In genomic region chr4:182835006-182835740, GRCh38 we compare ENCODE assay signal across 28 cellular contexts.
DNase-seq lines count a peak whose midpoint lies in the region; TF ChIP-seq lines count a peak whose summit lies in the region.
"Had no signal": no experiment of that assay in that cellular context is flagged by ENCODE, and none has a peak within 500 bp of the region (broad histone marks: within the 10 kb centered on the region; RNA-seq: fewer than 3 reads in every experiment).

No MANE protein-coding gene starts in this region.

- peaks cover 33% of the 10 kb centered on the region for H3K27me3 Mint-ChIP-seq in type B pancreatic cell

- H3K4me2 ChIP-seq in smooth muscle cell, result no peak overlapping the region
- H3K4me2 ChIP-seq: BLaER1 had no signal

- no peaks in the 10 kb centered on the region for H4K20me1 ChIP-seq in smooth muscle cell (ENCODE audit: low read depth)
- H4K20me1 ChIP-seq: BLaER1 had no signal

- H3K36me3 Mint-ChIP-seq in type B pancreatic cell, result no peaks in the 10 kb centered on the region
- H3K36me3 Mint-ChIP-seq: activated CD8-positive, alpha-beta memory T cell treated with anti-CD3 and anti-CD28 coated beads, Interleukin-2, amount 10 ng/mL, durations not matched to agents 7 days and 5 days had no signal

- 79% methylated on average over 26 of the region's 26 CpGs for WGBS in smooth muscle cell (ENCODE audit: low lambda C conversion rate)

- no peak overlapping the region for H3K4me3 Mint-ChIP-seq in type B pancreatic cell
- H3K4me3 Mint-ChIP-seq: activated CD8-positive, alpha-beta memory T cell treated with anti-CD3 and anti-CD28 coated beads, Interleukin-2, amount 10 ng/mL, durations not matched to agents 7 days and 5 days; activated naive CD4-positive, alpha-beta T cell treated with anti-CD3 and anti-CD28 coated beads for 36 hours; nephron; stimulated activated naive CD8-positive, alpha-beta T cell treated with anti-CD3 and anti-CD28 coated beads, Interleukin-15, amount 100 ng/mL, for 72 hours had no signal

- peak; percentile 45; the same call in 1 of the 2 replicates for TF ChIP-seq CTCF in WERI-Rb-1 (IDR thresholded peaks at IDR 0.05; ENCODE audit: low read depth, low read length)
- peak; percentile 44 for TF ChIP-seq CTCF in type B pancreatic cell (conservative IDR thresholded peaks at IDR 0.05)
- TF ChIP-seq CTCF in smooth muscle cell (IDR thresholded peaks at IDR 0.05; ENCODE audit: borderline replicate concordance, insufficient read depth, poor library complexity, severe bottlenecking), result no peak

- no peaks in the 10 kb centered on the region for H3K9me3 Mint-ChIP-seq in type B pancreatic cell
- H3K9me3 Mint-ChIP-seq: activated naive CD4-positive, alpha-beta T cell treated with anti-CD3 and anti-CD28 coated beads for 36 hours had no signal

- no peaks in the 10 kb centered on the region for H3K79me2 ChIP-seq in smooth muscle cell (ENCODE audit: low read depth)

- no peak overlapping the region for H2AFZ ChIP-seq in smooth muscle cell (ENCODE audit: low read depth)

- H3K36me3 ChIP-seq in WERI-Rb-1, result no peaks in the 10 kb centered on the region
- H3K36me3 ChIP-seq in smooth muscle cell (ENCODE audit: low read depth), result no peaks in the 10 kb centered on the region
- H3K36me3 ChIP-seq: adrenal gland, BLaER1, gastrocnemius medialis, lower lobe of right lung, pancreas, spleen, vagina had no signal

- H3K27ac Mint-ChIP-seq in type B pancreatic cell, result no peak overlapping the region
- H3K27ac Mint-ChIP-seq: activated CD8-positive, alpha-beta memory T cell treated with anti-CD3 and anti-CD28 coated beads, Interleukin-2, amount 10 ng/mL, durations not matched to agents 7 days and 5 days; activated naive CD4-positive, alpha-beta T cell treated with anti-CD3 and anti-CD28 coated beads for 36 hours; nephron; stimulated activated naive CD8-positive, alpha-beta T cell treated with anti-CD3 and anti-CD28 coated beads, Interleukin-15, amount 100 ng/mL, for 72 hours had no signal

- H3K9me3 ChIP-seq in WERI-Rb-1 (ENCODE audit: severe bottlenecking), result peaks cover 5% of the 10 kb centered on the region
- H3K9me3 ChIP-seq in smooth muscle cell (replicated peaks; ENCODE audit: low read depth), result no peaks in the 10 kb centered on the region
- H3K9me3 ChIP-seq: adrenal gland, BLaER1, gastrocnemius medialis, lower lobe of right lung, pancreas, vagina had no signal

- H3K4me1 Mint-ChIP-seq in type B pancreatic cell (ENCODE audit: unreplicated experiment), result no peaks in the 10 kb centered on the region
- H3K4me1 Mint-ChIP-seq: activated CD8-positive, alpha-beta memory T cell treated with anti-CD3 and anti-CD28 coated beads, Interleukin-2, amount 10 ng/mL, durations not matched to agents 7 days and 5 days; nephron; stimulated activated naive CD8-positive, alpha-beta T cell treated with anti-CD3 and anti-CD28 coated beads, Interleukin-15, amount 100 ng/mL, for 72 hours had no signal

- no peak overlapping the region for H3K27ac ChIP-seq in WERI-Rb-1
- no peak overlapping the region for H3K27ac ChIP-seq in smooth muscle cell (ENCODE audit: low read depth)
- H3K27ac ChIP-seq: adrenal gland, BLaER1, body of pancreas, dorsolateral prefrontal cortex, gastrocnemius medialis, lower lobe of right lung, pancreas, RWPE1, spleen, vagina had no signal

- no peaks in the 10 kb centered on the region for H3F3A ChIP-seq in smooth muscle cell (ENCODE audit: low read depth)

- no peaks in the 10 kb centered on the region for H3K4me1 ChIP-seq in smooth muscle cell (ENCODE audit: low read depth)
- H3K4me1 ChIP-seq: adrenal gland, body of pancreas, gastrocnemius medialis, lower lobe of right lung, pancreas, spleen, vagina had no signal

- no peak overlapping the region for H3K9ac ChIP-seq in smooth muscle cell (ENCODE audit: low read depth)
- H3K9ac ChIP-seq: BLaER1 had no signal

- DNase-seq in activated effector memory CD4-positive, alpha-beta T cell treated with anti-CD3 and anti-CD28 coated beads, Interleukin-2, amount 50 U/mL, for 16 hours, result peak; percentile 39
- no peak for DNase-seq in activated effector memory CD4-positive, alpha-beta T cell treated with Interleukin-2 at 50 U/mL for 16 hours
- DNase-seq in WERI-Rb-1 (peak; percentile 56), iPS-NIHi7 (ENCODE audit: extremely low spot score) (peak; percentile 40), type B pancreatic cell (ENCODE audit: extremely low spot score, unreplicated experiment) (no peak), smooth muscle cell (lab: John Stamatoyannopoulos, UW; ENCODE audit: unreplicated experiment) (no peak), NCI-H1092 (lab: John Stamatoyannopoulos, UW) (no peak), ecto neural progenitor cell (ENCODE audit: low spot score) (no peak)
- DNase-seq: activated CD8-positive, alpha-beta memory T cell treated with anti-CD3 and anti-CD28 coated beads, Interleukin-2, amount 10 ng/mL, durations not matched to agents 7 days and 5 days; activated naive CD4-positive, alpha-beta T cell treated with anti-CD3 and anti-CD28 coated beads for 36 hours; adrenal gland; body of pancreas; cerebellar nuclear complex; dorsolateral prefrontal cortex; gastrocnemius medialis; Karpas-422; lower lobe of right lung; NCI-H1436; pancreas; retina; spleen; stimulated activated CD4-positive, alpha-beta T cell treated with anti-CD3 and anti-CD28 coated beads, Interleukin-2, amount 100 ng/mL, for 24 hours; stimulated activated naive CD8-positive, alpha-beta T cell treated with anti-CD3 and anti-CD28 coated beads, Interleukin-15, amount 100 ng/mL, for 72 hours; T1000 had no signal

- H3K27me3 ChIP-seq in WERI-Rb-1 (ENCODE audit: insufficient read depth, low read depth, severe bottlenecking), result no peaks in the 10 kb centered on the region
- H3K27me3 ChIP-seq in smooth muscle cell (ENCODE audit: low read depth), result peaks cover 20% of the 10 kb centered on the region
- H3K27me3 ChIP-seq: adrenal gland, body of pancreas, pancreas, vagina had no signal

- H3K4me3 ChIP-seq in WERI-Rb-1 (ENCODE audit: low read depth, low read length), result no peak overlapping the region
- no peak overlapping the region for H3K4me3 ChIP-seq in smooth muscle cell
- H3K4me3 ChIP-seq: adrenal gland, BLaER1, body of pancreas, dorsolateral prefrontal cortex, gastrocnemius medialis, lower lobe of right lung, pancreas, spleen, vagina had no signal

Comparison
In these comparisons a context has a peak if more than half of its experiments do, and no peak if none do; other contexts are left out.
1. DNase-seq: peak in activated effector memory CD4-positive, alpha-beta T cell treated with anti-CD3 and anti-CD28 coated beads, Interleukin-2, amount 50 U/mL, for 16 hours (single experiment), WERI-Rb-1 (single experiment) and iPS-NIHi7 (single experiment); none in activated effector memory CD4-positive, alpha-beta T cell treated with Interleukin-2 at 50 U/mL for 16 hours (single experiment), type B pancreatic cell (single experiment), smooth muscle cell (single experiment), NCI-H1092 (single experiment) and ecto neural progenitor cell (single experiment).